Comparison of ENCODE assay signal across 14 cellular contexts in genomic region chr20:2522826-2523429, GRCh38. TPM values are rescaled to one million over a fixed set of nuclear protein-coding genes. Genes with fewer than 3 reads are reported as not detected.
"Had no signal": no experiment of that assay in that cellular context is flagged by ENCODE, and none has a peak within 500 bp of the region (broad histone marks: within the 10 kb centered on the region; RNA-seq: fewer than 3 reads in every experiment).

No MANE protein-coding gene starts in this region.

RNA-seq across cellular contexts. Expression of gene TMC2, which starts 13.4 kb away (rescaled TPM):
- total RNA-seq: esophagus mucosa; foreskin keratinocyte; heart left ventricle; hepatocyte; kidney; left lobe of liver; liver; mononuclear cell; natural killer cell treated with Interleukin-12 subunit alpha and Interleukin-12 subunit beta and Interleukin-15 and Interleukin-18, amount 100 ng/mL, for 72 hours; renal cortical epithelial cell; right cardiac atrium; skeletal muscle tissue; stomach had no signal
- polyA plus RNA-seq: fibroblast of lung, foreskin keratinocyte, heart left ventricle, hepatocyte, liver, right cardiac atrium had no signal
